ENCODE assay signal across 1 cellular context in genomic region chr20:4978050-4978918, GRCh38.
TF ChIP-seq lines count a peak whose summit lies in the region.

No MANE protein-coding gene starts in this region.

TF ChIP-seq in GM23338, 12 proteins besides CTCF, POLR2A, EP300 and RAD21 (continued from another document):
- TF ChIP-seq ZNF462 (CRISPR knock-in tag; IDR thresholded peaks at IDR 0.05) (no peak), EZH2 (IDR thresholded peaks at IDR 0.05; ENCODE audit: low read depth, unreplicated experiment) (no peak), JUNB (IDR thresholded peaks at IDR 0.05; ENCODE audit: unreplicated experiment) (no peak), EZH2phosphoT487 (IDR thresholded peaks at IDR 0.05; ENCODE audit: unreplicated experiment) (no peak), STAT1 (IDR thresholded peaks at IDR 0.05; ENCODE audit: unreplicated experiment) (no peak), ZNF114 (CRISPR knock-in tag; IDR thresholded peaks at IDR 0.05) (no peak), NANOG (IDR thresholded peaks at IDR 0.05; ENCODE audit: borderline replicate concordance) (no peak)
